In the genomic region with DNA sequence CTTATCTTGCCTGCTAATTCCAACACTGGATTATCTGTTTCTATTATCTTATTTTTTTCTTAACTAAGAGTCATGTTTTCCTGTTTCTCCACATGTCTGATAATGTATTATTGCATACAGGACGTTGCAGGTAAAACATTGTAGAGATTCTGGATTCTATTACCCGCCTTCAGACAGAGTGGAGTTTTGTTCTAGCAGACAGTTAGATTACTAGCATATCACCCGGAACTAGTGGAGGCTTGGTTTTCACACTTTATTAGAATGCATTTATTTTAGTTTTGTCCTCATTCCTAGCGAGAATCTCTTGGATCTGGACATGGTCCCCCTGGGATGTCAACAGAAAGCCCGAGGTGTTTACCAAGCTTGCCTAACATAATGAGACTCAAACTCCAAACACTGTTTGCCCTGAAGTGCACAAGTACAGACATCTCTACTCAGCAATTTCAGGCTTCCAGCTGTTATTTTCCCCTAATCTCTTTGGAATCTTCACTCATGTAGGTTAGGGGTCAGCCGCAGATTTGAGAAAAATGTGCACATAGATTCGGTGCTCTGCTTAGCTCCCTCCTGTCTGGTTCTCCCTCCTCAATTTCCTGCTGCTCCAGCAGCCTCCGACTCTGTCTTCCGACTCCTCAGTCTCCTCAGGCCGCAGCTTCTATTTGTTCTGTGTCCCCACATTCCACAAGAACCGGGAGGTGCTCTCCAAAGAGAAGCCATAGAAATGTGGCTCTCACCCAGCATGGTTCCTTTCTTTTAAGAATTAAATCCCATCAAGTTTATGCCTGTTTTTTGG, we compare ENCODE assay signal across 16 cellular contexts. TPM values are rescaled to one million over a fixed set of nuclear protein-coding genes. Genes with fewer than 3 reads are reported as not detected.
A peak's percentile ranks its signal among the peaks of the same experiment; 100 is the strongest.
DNase-seq lines count a peak whose midpoint lies in the region; ATAC-seq and TF ChIP-seq lines count a peak whose summit lies in the region.
"Had no signal": no experiment of that assay in that cellular context is flagged by ENCODE, and none has a peak within 500 bp of the region (broad histone marks: within the 10 kb centered on the region; RNA-seq: fewer than 3 reads in every experiment).

No MANE protein-coding gene starts in this region.

- H4K91ac ChIP-seq in H9 (ENCODE audit: insufficient read length, low read depth, low read length) = no peak overlapping the region

- no peak overlapping the region for H4K5ac ChIP-seq in H9 (ENCODE audit: insufficient read length, low read depth, low read length)

- no peaks in the 10 kb centered on the region for H3K79me1 ChIP-seq in H9 (ENCODE audit: insufficient read depth, low read depth, low read length, poor library complexity, severe bottlenecking)

- no peak overlapping the region for H3K4me2 ChIP-seq in H9 (ENCODE audit: insufficient read depth, insufficient read length, low read length)

- H3K36me3 Mint-ChIP-seq in H9 (ENCODE audit: insufficient read depth in 1 of 3, low read depth in 3 of 3) (peaks cover 3 to 9% (median 6%) of the 10 kb centered on the region in 3 experiments; a peak in 5 of 7 replicates), osteocyte (ENCODE audit: unreplicated experiment) (peaks cover 4% of the 10 kb centered on the region), natural killer cell (peaks cover 7% of the 10 kb centered on the region)
- H3K36me3 Mint-ChIP-seq: CD14-positive monocyte had no signal

- no peak overlapping the region for H3K4ac ChIP-seq in H9 (ENCODE audit: low read depth, low read length)

- TF ChIP-seq CTCF in H9 (conservative IDR thresholded peaks at IDR 0.05) (no peak), osteocyte (IDR thresholded peaks at IDR 0.05) (no peak), natural killer cell (IDR thresholded peaks at IDR 0.05) (no peak)

- no peak overlapping the region for H3T11ph ChIP-seq in H9 (ENCODE audit: low read length)

- H4K20me1 ChIP-seq in H9 (ENCODE audit: control insufficient read depth, insufficient read depth, insufficient read length) = no peaks in the 10 kb centered on the region

- H2AFZ ChIP-seq in H9 (ENCODE audit: low read length) = peak overlapping the region; percentile 0

- no CpG with 5 or more reads among the region's 11 CpGs for WGBS in H9 (ENCODE audit: extremely low coverage, insufficient read length, low lambda C conversion rate)

- peak overlapping the region; percentile 7 to 47; a peak in 3 of 5 replicates for H3K4me3 Mint-ChIP-seq in H9
- H3K4me3 Mint-ChIP-seq in osteocyte (ENCODE audit: unreplicated experiment) = peak overlapping the region; percentile 18
- no peak overlapping the region for H3K4me3 Mint-ChIP-seq in natural killer cell
- H3K4me3 Mint-ChIP-seq: CD14-positive monocyte, memory B cell had no signal

- no peak overlapping the region for H2BK15ac ChIP-seq in H9 (ENCODE audit: low read depth, low read length)

- H3K36me3 ChIP-seq in SK-N-MC (ENCODE audit: insufficient read depth, low read length) = no peaks in the 10 kb centered on the region
- H3K36me3 ChIP-seq: gastrocnemius medialis had no signal

- H3K4me1 Mint-ChIP-seq in H9 (peaks cover 21 to 24% of the 10 kb centered on the region in 2 experiments), osteocyte (ENCODE audit: unreplicated experiment) (peaks cover 13% of the 10 kb centered on the region), natural killer cell (no peaks in the 10 kb centered on the region)
- H3K4me1 Mint-ChIP-seq: CD14-positive monocyte, memory B cell had no signal

- no peak overlapping the region for H2BK12ac ChIP-seq in H9 (ENCODE audit: insufficient read length, low read depth, low read length)

- H3K27me3 Mint-ChIP-seq in H9 (ENCODE audit: low read depth) (no peaks in the 10 kb centered on the region; the same call in 1 of the 2 replicates), osteocyte (ENCODE audit: unreplicated experiment) (no peaks in the 10 kb centered on the region), natural killer cell (ENCODE audit: low read depth in 2 of 2) (peaks cover 26 to 36% of the 10 kb centered on the region in 2 donors)

- H3K9ac ChIP-seq in H9 (ENCODE audit: extremely low read depth, insufficient read length, low read length) (no peak overlapping the region), SK-N-MC (ENCODE audit: insufficient read length) (peak overlapping the region; percentile 46)

- H3K27ac Mint-ChIP-seq in H9 (peak overlapping the region; percentile 23 to 92 (median 61); a peak in 6 of 7 replicates), osteocyte (ENCODE audit: unreplicated experiment) (peak overlapping the region; percentile 64), natural killer cell (no peak overlapping the region)
- H3K27ac Mint-ChIP-seq: memory B cell had no signal

- H2BK5ac ChIP-seq in H9 (ENCODE audit: insufficient read length, low read length) = no peak overlapping the region

- intact Hi-C loops in natural killer cell (cut with micrococcal nuclease) = no loop called here

- H4K8ac ChIP-seq in H9 (replicated peaks; ENCODE audit: insufficient read length, low read depth, low read length) = no peak overlapping the region

- H3K9me3 ChIP-seq in H9 (ENCODE audit: control insufficient read depth, low read depth, low read length) (peaks cover 4% of the 10 kb centered on the region), SK-N-MC (ENCODE audit: low read depth, low read length) (peaks cover 4% of the 10 kb centered on the region; the same call in 1 of the 2 replicates)
- H3K9me3 ChIP-seq: gastrocnemius medialis had no signal

- no peak overlapping the region for H3K56ac ChIP-seq in H9 (ENCODE audit: insufficient read length, low read depth, low read length)

- no peak overlapping the region for H3K14ac ChIP-seq in H9 (ENCODE audit: insufficient read depth, low read length)

- peaks cover 14 to 16% of the 10 kb centered on the region in 2 experiments for H3K9me3 Mint-ChIP-seq in H9
- peaks cover 12% of the 10 kb centered on the region for H3K9me3 Mint-ChIP-seq in osteocyte (ENCODE audit: unreplicated experiment)
- H3K9me3 Mint-ChIP-seq in natural killer cell = peaks cover 0 to 9% of the 10 kb centered on the region in 2 donors

- no peaks in the 10 kb centered on the region for H3K23me2 ChIP-seq in H9 (ENCODE audit: insufficient read length, low read depth, low read length, poor library complexity, severe bottlenecking)

- peak overlapping the region; percentile 21 for H3K18ac ChIP-seq in H9 (ENCODE audit: insufficient read length, low read depth, low read length)

- no peak overlapping the region for H2AK5ac ChIP-seq in H9 (ENCODE audit: insufficient read length, low read length)

- no peaks in the 10 kb centered on the region for H3K79me2 ChIP-seq in H9 (ENCODE audit: insufficient read depth, low read length)

- no peak overlapping the region for H3K27ac ChIP-seq in H9 (ENCODE audit: insufficient read length, low read depth, low read length)
- peak overlapping the region; percentile 65; the same call in 1 of the 2 replicates for H3K27ac ChIP-seq in SK-N-MC
- H3K27ac ChIP-seq: gastrocnemius medialis had no signal

- no peaks in the 10 kb centered on the region for H3K27me3 ChIP-seq in H9 (ENCODE audit: insufficient read depth, low read length)
- H3K27me3 ChIP-seq: gastrocnemius medialis had no signal

- no peak overlapping the region for H2BK20ac ChIP-seq in H9 (ENCODE audit: low read depth, low read length, poor library complexity, severe bottlenecking)

- no peak for ATAC-seq in natural killer cell
- no peak for ATAC-seq in GM21723 (IDR thresholded peaks at IDR 0.05; ENCODE audit: unreplicated experiment)
- ATAC-seq: gastrocnemius medialis, right cardiac atrium had no signal

- peaks cover 5% of the 10 kb centered on the region; the same call in 1 of the 2 replicates for H3K4me1 ChIP-seq in H9 (ENCODE audit: insufficient read depth, low read length)
- H3K4me1 ChIP-seq: gastrocnemius medialis had no signal

- peak overlapping the region; percentile 68 for H3K4me3 ChIP-seq in SK-N-MC
- H3K4me3 ChIP-seq: gastrocnemius medialis had no signal

- no peak overlapping the region for H2BK120ac ChIP-seq in H9 (ENCODE audit: low read depth, low read length, poor library complexity, severe bottlenecking)

- no peak overlapping the region for H3K23ac ChIP-seq in H9 (ENCODE audit: insufficient read length, low read depth, low read length)

- DNase-seq in H9 = peak; percentile 57
- DNase-seq in SK-N-MC (ENCODE audit: low read depth, low spot score) = peak; percentile 14
- peak; percentile 53 for DNase-seq in iPS DF 4.7 (ENCODE audit: extremely low read depth, low spot score)
- no peak for DNase-seq in osteocyte (ENCODE audit: extremely low spot score, unreplicated experiment)
- DNase-seq in NCI-H1048 (lab: John Stamatoyannopoulos, UW) = no peak
- DNase-seq in natural killer cell = no peak
- no peak for DNase-seq in cerebellar nuclear complex (lab: John Stamatoyannopoulos, UW)
- DNase-seq: activated CD8-positive, alpha-beta memory T cell treated with anti-CD3 and anti-CD28 coated beads for 24 hours; activated naive CD4-positive, alpha-beta T cell; gastrocnemius medialis; MM.1S; NCI-H446; right cardiac atrium had no signal

RNA-seq across cellular contexts. Expression of gene PTPRF, which starts 36.8 kb away (rescaled TPM):
- total RNA-seq in H9 (2021) (192 and 193 TPM in 2 replicates), osteocyte (37.3 and 45.1 TPM in 2 replicates), natural killer cell (1 to 10 TPM in 1 of 3 donors, under 1 TPM in 1, not detected in 1; 0.12 to 1.9 TPM)

RNA-seq across cellular contexts. Expression of gene HYI, which starts 40.1 kb away (rescaled TPM):
- 15.1 and 16.1 TPM in 2 replicates for total RNA-seq in H9 (2021)
- 43.2 and 45.9 TPM in 2 replicates for total RNA-seq in osteocyte
- 10 to 100 TPM in 1 of 3 donors, 1 to 10 TPM in 2; 7.0 to 14.2 (median 8.6) TPM for total RNA-seq in natural killer cell

Comparison
In these comparisons a context has a peak if more than half of its experiments do, and no peak if none do; other contexts are left out.
1. DNase-seq: peak in H9 (single experiment), SK-N-MC (single experiment) and iPS DF 4.7 (single experiment); none in osteocyte (single experiment), NCI-H1048 (single experiment), natural killer cell (single experiment) and cerebellar nuclear complex (0 of 2).
2. H3K27ac Mint-ChIP-seq: peak in H9 (3 of 3) and osteocyte (single experiment); none in natural killer cell (0 of 2).
3. RNA of gene PTPRF, which starts 36.8 kb away (total RNA-seq): 192 to 193 TPM in H9 and 37.3 to 45.1 TPM in osteocyte; 0.12 to 1.9 TPM in natural killer cell; every median in the first group is over 10 times any median in the second.